In the genomic region with DNA sequence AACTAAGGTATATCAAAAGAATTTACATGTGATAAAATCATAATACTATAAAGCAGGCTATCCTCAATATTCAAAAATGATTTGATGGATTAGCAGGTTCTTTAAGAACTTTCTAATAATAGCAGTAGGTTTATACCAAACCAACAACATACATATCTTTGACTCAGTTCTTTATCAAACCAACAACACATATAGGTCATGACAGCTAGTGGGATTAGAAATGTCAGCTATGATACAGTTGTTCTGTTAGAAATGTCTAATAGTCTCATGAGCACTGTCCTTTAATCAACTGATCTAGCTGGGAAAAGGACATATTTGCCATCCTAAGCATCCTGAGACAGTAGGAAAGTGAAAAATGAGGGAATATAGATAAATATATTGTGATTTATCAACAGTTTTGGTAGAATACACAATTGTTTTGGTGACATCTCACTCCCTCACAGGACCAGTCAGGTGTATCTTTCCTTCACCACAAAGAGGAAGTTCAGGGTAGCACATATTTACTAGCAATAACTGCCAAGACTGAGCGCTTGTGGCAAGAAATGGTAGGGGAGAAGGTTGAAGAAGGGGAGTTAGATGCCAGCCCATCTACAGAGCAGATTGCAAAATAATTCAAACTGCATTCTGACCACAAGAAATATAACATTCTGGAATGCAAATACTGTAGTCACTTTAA, we compare ENCODE assay signal across 8 cellular contexts.
DNase-seq lines count a peak whose midpoint lies in the region; ATAC-seq and TF ChIP-seq lines count a peak whose summit lies in the region.

No MANE protein-coding gene starts in this region.

- H3K4me1 ChIP-seq in DOHH2 (ENCODE audit: control insufficient read depth, low read length): peaks cover 90% of the 10 kb centered on the region

- H3K36me3 ChIP-seq in DOHH2 (ENCODE audit: control insufficient read depth, low read length): peaks cover 26% of the 10 kb centered on the region

- H3K27ac Mint-ChIP-seq in activated naive CD4-positive, alpha-beta T cell treated with anti-CD3 and anti-CD28 coated beads, Interleukin-2, amount 50 U/mL, for 72 hours: peak overlapping the region; percentile 44 to 69
- H3K27ac Mint-ChIP-seq in CD14-positive monocyte: peak overlapping the region in 2 of 7 donors; percentile 8 to 32

- no peak for DNase-seq in activated naive CD4-positive, alpha-beta T cell treated with anti-CD3 and anti-CD28 coated beads, Interleukin-2, amount 50 U/mL, for 72 hours (ENCODE audit: low spot score in 2 of 2)
- DNase-seq in CD14-positive monocyte (ENCODE audit: low spot score) (no peak), iPS-NIHi11 (ENCODE audit: low spot score) (no peak), NCI-H1105 (lab: John Stamatoyannopoulos, UW) (no peak), H4 (ENCODE audit: low spot score) (no peak)

- H3K4me2 ChIP-seq in DOHH2 (ENCODE audit: low read length): peak overlapping the region; percentile 91

- no peak for TF ChIP-seq CTCF in DOHH2 (IDR thresholded peaks at IDR 0.05; ENCODE audit: low read depth, low read length, poor library complexity, severe bottlenecking)
- no peak for TF ChIP-seq CTCF in CD14-positive monocyte (IDR thresholded peaks at IDR 0.05)

- peaks cover 60% of the 10 kb centered on the region for H3K4me1 Mint-ChIP-seq in CD14-positive monocyte

- H3K9me3 ChIP-seq in DOHH2 (ENCODE audit: control insufficient read depth, insufficient read depth, low read length): no peaks in the 10 kb centered on the region

- H3K4me3 Mint-ChIP-seq in CD14-positive monocyte: no peak overlapping the region

- H3K9me3 Mint-ChIP-seq in activated naive CD4-positive, alpha-beta T cell treated with anti-CD3 and anti-CD28 coated beads, Interleukin-2, amount 50 U/mL, for 72 hours: no peaks in the 10 kb centered on the region
- H3K9me3 Mint-ChIP-seq in CD14-positive monocyte: no peaks in the 10 kb centered on the region

- H3K27me3 Mint-ChIP-seq in CD14-positive monocyte (ENCODE audit: low read depth in 3 of 3): no peaks in the 10 kb centered on the region

- no peaks in the 10 kb centered on the region for H4K20me1 ChIP-seq in DOHH2 (ENCODE audit: control insufficient read depth, insufficient read depth, low read depth, low read length)

- intact Hi-C loops in CD14-positive monocyte (cut with micrococcal nuclease): no loop called here

- peak overlapping the region; percentile 90 for H3K27ac ChIP-seq in DOHH2 (ENCODE audit: low read depth, low read length)

- H3K36me3 Mint-ChIP-seq in activated naive CD4-positive, alpha-beta T cell treated with anti-CD3 and anti-CD28 coated beads, Interleukin-2, amount 50 U/mL, for 72 hours: peaks cover 0 to 17% of the 10 kb centered on the region in 2 donors
- H3K36me3 Mint-ChIP-seq in CD14-positive monocyte: peaks cover 31 to 42% of the 10 kb centered on the region in 2 donors

- no peaks in the 10 kb centered on the region for H3K9me2 ChIP-seq in DOHH2 (replicated peaks; ENCODE audit: control insufficient read depth, low read length)

- peaks cover 18% of the 10 kb centered on the region for H3F3A ChIP-seq in DOHH2 (ENCODE audit: control insufficient read depth, insufficient read depth)

- ATAC-seq in GM19438 (IDR thresholded peaks at IDR 0.05; ENCODE audit: low read depth, unreplicated experiment) (peak; percentile 76), HG03442 (IDR thresholded peaks at IDR 0.05; ENCODE audit: unreplicated experiment) (peak; percentile 72)
- ATAC-seq in activated naive CD4-positive, alpha-beta T cell treated with anti-CD3 and anti-CD28 coated beads, Interleukin-2, amount 50 U/mL, for 72 hours: no peak

- H3K79me2 ChIP-seq in DOHH2 (ENCODE audit: control insufficient read depth, low read length): peaks cover 42% of the 10 kb centered on the region

- H3K27me3 ChIP-seq in DOHH2 (ENCODE audit: control insufficient read depth, low read length): no peaks in the 10 kb centered on the region

- H3K4me3 ChIP-seq in DOHH2 (ENCODE audit: low read length): peak overlapping the region; percentile 58

Comparison
In these comparisons a context has a peak if more than half of its experiments do, and no peak if none do; other contexts are left out.
1. ATAC-seq: peak in GM19438 (single experiment) and HG03442 (single experiment); none in activated naive CD4-positive, alpha-beta T cell treated with anti-CD3 and anti-CD28 coated beads, Interleukin-2, amount 50 U/mL, for 72 hours (0 of 2).